Comparison of ENCODE assay signal across 1 cellular context in genomic region chr15:65884511-65884910, GRCh38.
A peak's percentile ranks its signal among the peaks of the same experiment; 100 is the strongest.
TF ChIP-seq lines count a peak whose summit lies in the region.

No MANE protein-coding gene starts in this region.

TF ChIP-seq in HEK293, 187 proteins besides CTCF, POLR2A, EP300 and RAD21 (continued from another document and continues in another):
- TF ChIP-seq PATZ1 (tag by site-specific recombination; IDR thresholded peaks at IDR 0.05) (0 out of 2 replicates have a peak, but pooled peaks have one; percentile 38), WT1 (tag by site-specific recombination; IDR thresholded peaks at IDR 0.05) (peak; percentile 72), BCL11B (tag by site-specific recombination; IDR thresholded peaks at IDR 0.05; ENCODE audit: low read depth) (peak; percentile 90), ZBTB26 (tag by site-specific recombination; optimal IDR thresholded peaks at IDR 0.05) (no peak), ZNF544 (tag by site-specific recombination; IDR thresholded peaks at IDR 0.05) (no peak), RBAK (tag by site-specific recombination; IDR thresholded peaks at IDR 0.05) (no peak), ZNF785 (tag by site-specific recombination; IDR thresholded peaks at IDR 0.05) (no peak), MYNN (tag by site-specific recombination; IDR thresholded peaks at IDR 0.05; ENCODE audit: borderline replicate concordance) (no peak), ELK4 (IDR thresholded peaks at IDR 0.05; ENCODE audit: borderline replicate concordance, low read depth, low read length) (no peak), ZNF701 (tag by site-specific recombination; IDR thresholded peaks at IDR 0.05) (no peak), PRDM1 (tag by site-specific recombination; IDR thresholded peaks at IDR 0.05) (no peak), ZNF707 (tag by site-specific recombination; IDR thresholded peaks at IDR 0.05) (no peak), ZNF521 (tag by site-specific recombination; IDR thresholded peaks at IDR 0.05) (no peak), SALL2 (tag by site-specific recombination; IDR thresholded peaks at IDR 0.05; ENCODE audit: borderline replicate concordance) (no peak), ZNF280D (tag by site-specific recombination; IDR thresholded peaks at IDR 0.05) (no peak), ZNF561 (tag by site-specific recombination; IDR thresholded peaks at IDR 0.05; ENCODE audit: borderline replicate concordance) (no peak), ZNF514 (tag by site-specific recombination; IDR thresholded peaks at IDR 0.05) (no peak), ZBTB6 (tag by site-specific recombination; IDR thresholded peaks at IDR 0.05) (no peak), ZNF585B (tag by site-specific recombination; IDR thresholded peaks at IDR 0.05) (no peak), OVOL3 (tag by site-specific recombination; IDR thresholded peaks at IDR 0.05) (peak; percentile 12; the same call in 1 of the 2 replicates), KLF10 (tag by site-specific recombination; IDR thresholded peaks at IDR 0.05) (peak; percentile 66), ZNF549 (tag by site-specific recombination; IDR thresholded peaks at IDR 0.05) (no peak), SCRT1 (tag by site-specific recombination; IDR thresholded peaks at IDR 0.05; ENCODE audit: borderline replicate concordance) (peak; percentile 32; the same call in 1 of the 2 replicates), YY2 (tag by site-specific recombination; IDR thresholded peaks at IDR 0.05) (no peak), PBX3 (CRISPR knock-in tag; IDR thresholded peaks at IDR 0.05) (no peak), ZNF654 (tag by site-specific recombination; IDR thresholded peaks at IDR 0.05; ENCODE audit: low read depth) (no peak), ZBTB20 (tag by site-specific recombination; IDR thresholded peaks at IDR 0.05) (no peak), ZNF433 (tag by site-specific recombination; IDR thresholded peaks at IDR 0.05; ENCODE audit: low read depth) (no peak), ZNF768 (tag by site-specific recombination; IDR thresholded peaks at IDR 0.05) (no peak), ZNF354C (tag by site-specific recombination; IDR thresholded peaks at IDR 0.05; ENCODE audit: borderline replicate concordance, low read depth) (no peak), ZNF777 (tag by site-specific recombination; IDR thresholded peaks at IDR 0.05; ENCODE audit: borderline replicate concordance) (no peak), KLF17 (tag by site-specific recombination; IDR thresholded peaks at IDR 0.05) (no peak), FEZF1 (tag by site-specific recombination; IDR thresholded peaks at IDR 0.05) (peak; percentile 80), MEIS1 (CRISPR knock-in tag; IDR thresholded peaks at IDR 0.05; ENCODE audit: borderline replicate concordance) (no peak), ZNF510 (tag by site-specific recombination; IDR thresholded peaks at IDR 0.05; ENCODE audit: insufficient replicate concordance) (no peak), ZNF37A (tag by site-specific recombination; IDR thresholded peaks at IDR 0.05) (no peak), OSR2 (tag by site-specific recombination; IDR thresholded peaks at IDR 0.05) (peak; percentile 88), ZNF19 (tag by site-specific recombination; IDR thresholded peaks at IDR 0.05; ENCODE audit: low read depth) (no peak), ZNF488 (tag by site-specific recombination; IDR thresholded peaks at IDR 0.05) (no peak), ZNF501 (tag by site-specific recombination; IDR thresholded peaks at IDR 0.05) (no peak), BCL6B (tag by site-specific recombination; IDR thresholded peaks at IDR 0.05) (no peak), ZNF2 (tag by site-specific recombination; IDR thresholded peaks at IDR 0.05) (no peak), ZNF18 (tag by site-specific recombination; IDR thresholded peaks at IDR 0.05) (peak; percentile 15; the same call in 1 of the 2 replicates), ZSCAN23 (tag by site-specific recombination; IDR thresholded peaks at IDR 0.05) (no peak), INSM2 (tag by site-specific recombination; IDR thresholded peaks at IDR 0.05) (0 out of 2 replicates have a peak, but pooled peaks have one; percentile 19), ZBTB44 (tag by site-specific recombination; IDR thresholded peaks at IDR 0.05) (peak; percentile 52; the same call in 1 of the 2 replicates), ZNF791 (tag by site-specific recombination; IDR thresholded peaks at IDR 0.05) (no peak)
